Comparison of ENCODE assay signal across 1 cellular context in the genomic region with DNA sequence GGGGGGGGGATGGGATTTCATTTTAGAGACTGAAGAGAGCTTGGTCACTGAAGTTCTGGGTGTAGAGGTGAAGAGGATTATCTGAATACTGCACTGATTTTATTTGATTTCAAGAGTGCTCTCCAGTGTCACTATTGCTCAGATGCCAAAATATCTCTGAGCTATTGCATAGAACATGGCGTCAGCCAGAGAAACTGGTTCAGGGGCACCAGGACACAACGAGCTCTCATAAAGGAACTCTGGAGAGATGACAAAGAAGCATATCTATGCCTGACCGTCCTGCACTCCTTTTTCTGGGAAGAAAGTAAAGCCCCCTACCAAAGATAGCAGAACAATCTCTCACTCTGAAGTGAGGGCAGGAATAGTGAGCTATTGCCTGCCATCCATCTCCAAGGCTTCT.
TF ChIP-seq lines count a peak whose summit lies in the region.

No MANE protein-coding gene starts in this region.

TF ChIP-seq in GM23338, 12 proteins besides CTCF, POLR2A, EP300 and RAD21 (continued from another document):
- TF ChIP-seq, protein P1, sequence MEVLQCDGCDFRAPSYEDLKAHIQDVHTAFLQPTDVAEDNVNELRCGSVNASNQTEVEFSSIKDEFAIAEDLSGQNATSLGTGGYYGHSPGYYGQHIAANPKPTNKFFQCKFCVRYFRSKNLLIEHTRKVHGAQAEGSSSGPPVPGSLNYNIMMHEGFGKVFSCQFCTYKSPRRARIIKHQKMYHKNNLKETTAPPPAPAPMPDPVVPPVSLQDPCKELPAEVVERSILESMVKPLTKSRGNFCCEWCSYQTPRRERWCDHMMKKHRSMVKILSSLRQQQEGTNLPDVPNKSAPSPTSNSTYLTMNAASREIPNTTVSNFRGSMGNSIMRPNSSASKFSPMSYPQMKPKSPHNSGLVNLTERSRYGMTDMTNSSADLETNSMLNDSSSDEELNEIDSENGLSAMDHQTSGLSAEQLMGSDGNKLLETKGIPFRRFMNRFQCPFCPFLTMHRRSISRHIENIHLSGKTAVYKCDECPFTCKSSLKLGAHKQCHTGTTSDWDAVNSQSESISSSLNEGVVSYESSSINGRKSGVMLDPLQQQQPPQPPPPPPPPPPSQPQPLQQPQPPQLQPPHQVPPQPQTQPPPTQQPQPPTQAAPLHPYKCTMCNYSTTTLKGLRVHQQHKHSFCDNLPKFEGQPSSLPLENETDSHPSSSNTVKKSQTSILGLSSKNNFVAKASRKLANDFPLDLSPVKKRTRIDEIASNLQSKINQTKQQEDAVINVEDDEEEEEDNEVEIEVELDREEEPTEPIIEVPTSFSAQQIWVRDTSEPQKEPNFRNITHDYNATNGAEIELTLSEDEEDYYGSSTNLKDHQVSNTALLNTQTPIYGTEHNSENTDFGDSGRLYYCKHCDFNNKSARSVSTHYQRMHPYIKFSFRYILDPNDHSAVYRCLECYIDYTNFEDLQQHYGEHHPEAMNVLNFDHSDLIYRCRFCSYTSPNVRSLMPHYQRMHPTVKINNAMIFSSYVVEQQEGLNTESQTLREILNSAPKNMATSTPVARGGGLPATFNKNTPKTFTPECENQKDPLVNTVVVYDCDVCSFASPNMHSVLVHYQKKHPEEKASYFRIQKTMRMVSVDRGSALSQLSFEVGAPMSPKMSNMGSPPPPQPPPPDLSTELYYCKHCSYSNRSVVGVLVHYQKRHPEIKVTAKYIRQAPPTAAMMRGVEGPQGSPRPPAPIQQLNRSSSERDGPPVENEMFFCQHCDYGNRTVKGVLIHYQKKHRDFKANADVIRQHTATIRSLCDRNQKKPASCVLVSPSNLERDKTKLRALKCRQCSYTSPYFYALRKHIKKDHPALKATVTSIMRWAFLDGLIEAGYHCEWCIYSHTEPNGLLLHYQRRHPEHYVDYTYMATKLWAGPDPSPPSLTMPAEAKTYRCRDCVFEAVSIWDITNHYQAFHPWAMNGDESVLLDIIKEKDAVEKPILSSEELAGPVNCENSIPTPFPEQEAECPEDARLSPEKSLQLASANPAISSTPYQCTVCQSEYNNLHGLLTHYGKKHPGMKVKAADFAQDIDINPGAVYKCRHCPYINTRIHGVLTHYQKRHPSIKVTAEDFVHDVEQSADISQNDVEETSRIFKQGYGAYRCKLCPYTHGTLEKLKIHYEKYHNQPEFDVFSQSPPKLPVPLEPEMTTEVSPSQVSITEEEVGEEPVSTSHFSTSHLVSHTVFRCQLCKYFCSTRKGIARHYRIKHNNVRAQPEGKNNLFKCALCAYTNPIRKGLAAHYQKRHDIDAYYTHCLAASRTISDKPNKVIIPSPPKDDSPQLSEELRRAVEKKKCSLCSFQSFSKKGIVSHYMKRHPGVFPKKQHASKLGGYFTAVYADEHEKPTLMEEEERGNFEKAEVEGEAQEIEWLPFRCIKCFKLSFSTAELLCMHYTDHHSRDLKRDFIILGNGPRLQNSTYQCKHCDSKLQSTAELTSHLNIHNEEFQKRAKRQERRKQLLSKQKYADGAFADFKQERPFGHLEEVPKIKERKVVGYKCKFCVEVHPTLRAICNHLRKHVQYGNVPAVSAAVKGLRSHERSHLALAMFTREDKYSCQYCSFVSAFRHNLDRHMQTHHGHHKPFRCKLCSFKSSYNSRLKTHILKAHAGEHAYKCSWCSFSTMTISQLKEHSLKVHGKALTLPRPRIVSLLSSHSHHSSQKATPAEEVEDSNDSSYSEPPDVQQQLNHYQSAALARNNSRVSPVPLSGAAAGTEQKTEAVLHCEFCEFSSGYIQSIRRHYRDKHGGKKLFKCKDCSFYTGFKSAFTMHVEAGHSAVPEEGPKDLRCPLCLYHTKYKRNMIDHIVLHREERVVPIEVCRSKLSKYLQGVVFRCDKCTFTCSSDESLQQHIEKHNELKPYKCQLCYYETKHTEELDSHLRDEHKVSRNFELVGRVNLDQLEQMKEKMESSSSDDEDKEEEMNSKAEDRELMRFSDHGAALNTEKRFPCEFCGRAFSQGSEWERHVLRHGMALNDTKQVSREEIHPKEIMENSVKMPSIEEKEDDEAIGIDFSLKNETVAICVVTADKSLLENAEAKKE (CRISPR knock-in tag; IDR thresholded peaks at IDR 0.05) = no peak
- TF ChIP-seq NANOG (IDR thresholded peaks at IDR 0.05; ENCODE audit: borderline replicate concordance) = no peak
